1 cellular context compared by ENCODE assay signal in the genomic region with DNA sequence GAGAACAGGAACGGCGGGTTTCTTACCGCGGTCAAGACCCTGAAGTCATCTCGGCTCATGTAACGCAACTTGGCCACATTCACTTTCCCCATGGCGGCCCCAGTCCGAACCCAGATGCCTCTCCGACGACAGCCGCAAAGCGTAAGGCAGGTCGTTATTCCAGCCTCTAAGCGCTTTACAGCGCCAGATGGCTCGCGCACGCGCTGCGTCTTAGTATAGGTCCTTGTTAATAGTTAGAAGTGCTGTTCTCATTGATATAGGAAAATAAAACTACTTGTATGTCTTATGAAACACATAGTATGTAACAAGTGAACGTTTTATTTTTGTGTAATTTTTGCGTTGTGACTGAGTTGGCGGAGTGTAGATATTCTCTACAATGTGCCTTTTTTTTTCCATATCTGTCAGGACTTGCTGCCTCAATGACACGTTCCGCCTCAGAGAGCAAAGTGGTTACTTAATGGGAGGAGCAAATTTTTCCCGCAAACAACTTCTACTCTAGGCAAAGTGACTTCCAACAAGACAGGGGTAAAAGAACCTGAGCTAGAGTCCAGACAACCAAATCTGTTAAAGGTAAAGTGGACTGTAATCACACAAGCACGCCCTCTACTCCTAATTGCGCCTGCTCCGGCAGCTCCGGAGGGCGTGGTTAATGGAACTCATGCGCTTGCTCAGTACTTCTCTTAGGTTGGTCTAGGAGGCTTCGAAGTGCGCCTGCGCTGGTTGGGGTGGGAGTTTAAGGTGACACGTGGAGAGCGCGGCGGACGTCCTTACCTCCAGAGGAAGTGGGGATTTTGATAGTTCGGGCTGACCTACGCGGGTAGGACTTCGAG.
TF ChIP-seq lines count a peak whose summit lies in the region.

A gene (minus strand): TSS at position 148 of the 830 bp plus-strand sequence. CDS start 56 bp downstream, at position 92.

TF ChIP-seq in HepG2, 621 proteins besides CTCF, POLR2A, EP300 and RAD21 (continued from another document and continues in another):
- TF ChIP-seq, protein P1, sequence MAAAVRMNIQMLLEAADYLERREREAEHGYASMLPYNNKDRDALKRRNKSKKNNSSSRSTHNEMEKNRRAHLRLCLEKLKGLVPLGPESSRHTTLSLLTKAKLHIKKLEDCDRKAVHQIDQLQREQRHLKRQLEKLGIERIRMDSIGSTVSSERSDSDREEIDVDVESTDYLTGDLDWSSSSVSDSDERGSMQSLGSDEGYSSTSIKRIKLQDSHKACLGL (CRISPR knock-in tag; IDR thresholded peaks at IDR 0.05): peak; percentile 82; the same call in 1 of the 2 replicates
- TF ChIP-seq, protein P2, sequence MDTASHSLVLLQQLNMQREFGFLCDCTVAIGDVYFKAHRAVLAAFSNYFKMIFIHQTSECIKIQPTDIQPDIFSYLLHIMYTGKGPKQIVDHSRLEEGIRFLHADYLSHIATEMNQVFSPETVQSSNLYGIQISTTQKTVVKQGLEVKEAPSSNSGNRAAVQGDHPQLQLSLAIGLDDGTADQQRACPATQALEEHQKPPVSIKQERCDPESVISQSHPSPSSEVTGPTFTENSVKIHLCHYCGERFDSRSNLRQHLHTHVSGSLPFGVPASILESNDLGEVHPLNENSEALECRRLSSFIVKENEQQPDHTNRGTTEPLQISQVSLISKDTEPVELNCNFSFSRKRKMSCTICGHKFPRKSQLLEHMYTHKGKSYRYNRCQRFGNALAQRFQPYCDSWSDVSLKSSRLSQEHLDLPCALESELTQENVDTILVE (CRISPR knock-in tag; IDR thresholded peaks at IDR 0.05): peak; percentile 18; the same call in 1 of the 2 replicates
- TF ChIP-seq, protein P3, sequence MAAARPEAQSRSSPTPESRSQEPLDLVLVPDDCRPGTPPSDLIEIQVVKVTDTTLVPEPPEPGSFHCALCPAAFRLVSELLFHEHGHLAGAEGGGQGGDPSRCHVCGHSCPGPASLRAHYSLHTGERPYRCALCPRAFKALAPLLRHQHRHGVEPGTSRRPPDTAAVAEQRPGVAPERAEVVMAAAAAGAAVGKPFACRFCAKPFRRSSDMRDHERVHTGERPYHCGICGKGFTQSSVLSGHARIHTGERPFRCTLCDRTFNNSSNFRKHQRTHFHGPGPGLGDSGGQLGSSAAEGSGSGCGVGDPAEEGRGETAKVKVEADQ (CRISPR knock-in tag; IDR thresholded peaks at IDR 0.05; ENCODE audit: borderline replicate concordance): peak; percentile 28; the same call in 1 of the 2 replicates
- TF ChIP-seq KMT2B (CRISPR knock-in tag; IDR thresholded peaks at IDR 0.05): peak; percentile 59
- peak; percentile 44; the same call in 1 of the 2 replicates for TF ChIP-seq FOXC1 (CRISPR knock-in tag; IDR thresholded peaks at IDR 0.05; ENCODE audit: borderline replicate concordance)
- TF ChIP-seq, protein P4, sequence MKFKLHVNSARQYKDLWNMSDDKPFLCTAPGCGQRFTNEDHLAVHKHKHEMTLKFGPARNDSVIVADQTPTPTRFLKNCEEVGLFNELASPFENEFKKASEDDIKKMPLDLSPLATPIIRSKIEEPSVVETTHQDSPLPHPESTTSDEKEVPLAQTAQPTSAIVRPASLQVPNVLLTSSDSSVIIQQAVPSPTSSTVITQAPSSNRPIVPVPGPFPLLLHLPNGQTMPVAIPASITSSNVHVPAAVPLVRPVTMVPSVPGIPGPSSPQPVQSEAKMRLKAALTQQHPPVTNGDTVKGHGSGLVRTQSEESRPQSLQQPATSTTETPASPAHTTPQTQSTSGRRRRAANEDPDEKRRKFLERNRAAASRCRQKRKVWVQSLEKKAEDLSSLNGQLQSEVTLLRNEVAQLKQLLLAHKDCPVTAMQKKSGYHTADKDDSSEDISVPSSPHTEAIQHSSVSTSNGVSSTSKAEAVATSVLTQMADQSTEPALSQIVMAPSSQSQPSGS (CRISPR knock-in tag; IDR thresholded peaks at IDR 0.05): peak; percentile 59; the same call in 1 of the 2 replicates
- TF ChIP-seq, protein P5, sequence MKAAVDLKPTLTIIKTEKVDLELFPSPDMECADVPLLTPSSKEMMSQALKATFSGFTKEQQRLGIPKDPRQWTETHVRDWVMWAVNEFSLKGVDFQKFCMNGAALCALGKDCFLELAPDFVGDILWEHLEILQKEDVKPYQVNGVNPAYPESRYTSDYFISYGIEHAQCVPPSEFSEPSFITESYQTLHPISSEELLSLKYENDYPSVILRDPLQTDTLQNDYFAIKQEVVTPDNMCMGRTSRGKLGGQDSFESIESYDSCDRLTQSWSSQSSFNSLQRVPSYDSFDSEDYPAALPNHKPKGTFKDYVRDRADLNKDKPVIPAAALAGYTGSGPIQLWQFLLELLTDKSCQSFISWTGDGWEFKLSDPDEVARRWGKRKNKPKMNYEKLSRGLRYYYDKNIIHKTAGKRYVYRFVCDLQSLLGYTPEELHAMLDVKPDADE (CRISPR knock-in tag; IDR thresholded peaks at IDR 0.05): 0 out of 2 replicates have a peak, but pooled peaks have one; percentile 54
- peak; percentile 87 for TF ChIP-seq ZNF124 (CRISPR knock-in tag; IDR thresholded peaks at IDR 0.05)
- TF ChIP-seq, protein P6, sequence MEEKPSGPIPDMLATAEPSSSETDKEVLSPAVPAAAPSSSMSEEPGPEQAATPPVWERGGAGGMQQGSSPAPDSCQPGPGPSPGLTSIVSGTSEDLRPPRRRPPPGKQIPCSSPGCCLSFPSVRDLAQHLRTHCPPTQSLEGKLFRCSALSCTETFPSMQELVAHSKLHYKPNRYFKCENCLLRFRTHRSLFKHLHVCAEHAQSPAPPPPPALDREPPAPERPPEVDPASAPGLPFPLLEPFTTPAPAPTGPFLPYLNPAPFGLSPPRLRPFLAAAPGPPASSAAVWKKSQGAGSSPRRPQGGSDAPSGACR (CRISPR knock-in tag; IDR thresholded peaks at IDR 0.05): 0 out of 2 replicates have a peak, but pooled peaks have one; percentile 7
- peak; percentile 48; the same call in 1 of the 2 replicates for TF ChIP-seq MIXL1 (CRISPR knock-in tag; IDR thresholded peaks at IDR 0.05)
- TF ChIP-seq ZNF468 (CRISPR knock-in tag; IDR thresholded peaks at IDR 0.05): no peak
- TF ChIP-seq ZSCAN25 (CRISPR knock-in tag; IDR thresholded peaks at IDR 0.05): no peak
- peak; percentile 79; the same call in 1 of the 2 replicates for TF ChIP-seq KLF11 (CRISPR knock-in tag; IDR thresholded peaks at IDR 0.05)
- peak; percentile 72 for TF ChIP-seq PITX1 (CRISPR knock-in tag; IDR thresholded peaks at IDR 0.05)
- TF ChIP-seq ZNF850 (CRISPR knock-in tag; conservative IDR thresholded peaks at IDR 0.05): no peak
- 0 out of 2 replicates have a peak, but pooled peaks have one; percentile 33 for TF ChIP-seq SIX4 (CRISPR knock-in tag; IDR thresholded peaks at IDR 0.05)
- TF ChIP-seq, protein P7, sequence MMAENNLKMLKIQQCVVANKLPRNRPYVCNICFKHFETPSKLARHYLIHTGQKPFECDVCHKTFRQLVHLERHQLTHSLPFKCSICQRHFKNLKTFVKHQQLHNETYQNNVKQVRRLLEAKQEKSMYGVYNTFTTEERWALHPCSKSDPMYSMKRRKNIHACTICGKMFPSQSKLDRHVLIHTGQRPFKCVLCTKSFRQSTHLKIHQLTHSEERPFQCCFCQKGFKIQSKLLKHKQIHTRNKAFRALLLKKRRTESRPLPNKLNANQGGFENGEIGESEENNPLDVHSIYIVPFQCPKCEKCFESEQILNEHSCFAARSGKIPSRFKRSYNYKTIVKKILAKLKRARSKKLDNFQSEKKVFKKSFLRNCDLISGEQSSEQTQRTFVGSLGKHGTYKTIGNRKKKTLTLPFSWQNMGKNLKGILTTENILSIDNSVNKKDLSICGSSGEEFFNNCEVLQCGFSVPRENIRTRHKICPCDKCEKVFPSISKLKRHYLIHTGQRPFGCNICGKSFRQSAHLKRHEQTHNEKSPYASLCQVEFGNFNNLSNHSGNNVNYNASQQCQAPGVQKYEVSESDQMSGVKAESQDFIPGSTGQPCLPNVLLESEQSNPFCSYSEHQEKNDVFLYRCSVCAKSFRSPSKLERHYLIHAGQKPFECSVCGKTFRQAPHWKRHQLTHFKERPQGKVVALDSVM (CRISPR knock-in tag; IDR thresholded peaks at IDR 0.05): no peak
- peak; percentile 43; the same call in 1 of the 2 replicates for TF ChIP-seq PHF21A (CRISPR knock-in tag; IDR thresholded peaks at IDR 0.05)
- no peak for TF ChIP-seq ZNF619 (CRISPR knock-in tag; IDR thresholded peaks at IDR 0.05)
- peak; percentile 74; the same call in 1 of the 2 replicates for TF ChIP-seq TSC22D2 (CRISPR knock-in tag; IDR thresholded peaks at IDR 0.05; ENCODE audit: borderline replicate concordance)
- TF ChIP-seq ZNF572 (CRISPR knock-in tag; IDR thresholded peaks at IDR 0.05): no peak
- peak; percentile 57; the same call in 1 of the 2 replicates for TF ChIP-seq XBP1 (CRISPR knock-in tag; IDR thresholded peaks at IDR 0.05)
- peak; percentile 55 for TF ChIP-seq ZNF3 (CRISPR knock-in tag; IDR thresholded peaks at IDR 0.05)
- peak; percentile 81 for TF ChIP-seq HDAC2 (CRISPR knock-in tag; IDR thresholded peaks at IDR 0.05)
- peak; percentile 66; the same call in 1 of the 2 replicates for TF ChIP-seq GLI4 (CRISPR knock-in tag; IDR thresholded peaks at IDR 0.05; ENCODE audit: borderline replicate concordance)
- TF ChIP-seq MBNL3 (CRISPR knock-in tag; conservative IDR thresholded peaks at IDR 0.05): no peak
- TF ChIP-seq HCFC1 (IDR thresholded peaks at IDR 0.05; ENCODE audit: low read depth, low read length): no peak
- peak; percentile 79 for TF ChIP-seq KMT2A (CRISPR knock-in tag; IDR thresholded peaks at IDR 0.05)
- TF ChIP-seq, protein P8, sequence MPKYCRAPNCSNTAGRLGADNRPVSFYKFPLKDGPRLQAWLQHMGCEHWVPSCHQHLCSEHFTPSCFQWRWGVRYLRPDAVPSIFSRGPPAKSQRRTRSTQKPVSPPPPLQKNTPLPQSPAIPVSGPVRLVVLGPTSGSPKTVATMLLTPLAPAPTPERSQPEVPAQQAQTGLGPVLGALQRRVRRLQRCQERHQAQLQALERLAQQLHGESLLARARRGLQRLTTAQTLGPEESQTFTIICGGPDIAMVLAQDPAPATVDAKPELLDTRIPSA (CRISPR knock-in tag; IDR thresholded peaks at IDR 0.05; ENCODE audit: borderline replicate concordance): no peak
- TF ChIP-seq ONECUT2 (CRISPR knock-in tag; IDR thresholded peaks at IDR 0.05): peak; percentile 63; the same call in 1 of the 2 replicates
- TF ChIP-seq ZNF672 (CRISPR knock-in tag; IDR thresholded peaks at IDR 0.05): no peak
- no peak for TF ChIP-seq GTF2F1 (IDR thresholded peaks at IDR 0.05; ENCODE audit: low read length)
- TF ChIP-seq, protein P9, sequence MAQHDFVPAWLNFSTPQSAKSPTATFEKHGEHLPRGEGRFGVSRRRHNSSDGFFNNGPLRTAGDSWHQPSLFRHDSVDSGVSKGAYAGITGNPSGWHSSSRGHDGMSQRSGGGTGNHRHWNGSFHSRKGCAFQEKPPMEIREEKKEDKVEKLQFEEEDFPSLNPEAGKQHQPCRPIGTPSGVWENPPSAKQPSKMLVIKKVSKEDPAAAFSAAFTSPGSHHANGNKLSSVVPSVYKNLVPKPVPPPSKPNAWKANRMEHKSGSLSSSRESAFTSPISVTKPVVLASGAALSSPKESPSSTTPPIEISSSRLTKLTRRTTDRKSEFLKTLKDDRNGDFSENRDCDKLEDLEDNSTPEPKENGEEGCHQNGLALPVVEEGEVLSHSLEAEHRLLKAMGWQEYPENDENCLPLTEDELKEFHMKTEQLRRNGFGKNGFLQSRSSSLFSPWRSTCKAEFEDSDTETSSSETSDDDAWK (CRISPR knock-in tag; IDR thresholded peaks at IDR 0.05): no peak
- TF ChIP-seq, protein P10, sequence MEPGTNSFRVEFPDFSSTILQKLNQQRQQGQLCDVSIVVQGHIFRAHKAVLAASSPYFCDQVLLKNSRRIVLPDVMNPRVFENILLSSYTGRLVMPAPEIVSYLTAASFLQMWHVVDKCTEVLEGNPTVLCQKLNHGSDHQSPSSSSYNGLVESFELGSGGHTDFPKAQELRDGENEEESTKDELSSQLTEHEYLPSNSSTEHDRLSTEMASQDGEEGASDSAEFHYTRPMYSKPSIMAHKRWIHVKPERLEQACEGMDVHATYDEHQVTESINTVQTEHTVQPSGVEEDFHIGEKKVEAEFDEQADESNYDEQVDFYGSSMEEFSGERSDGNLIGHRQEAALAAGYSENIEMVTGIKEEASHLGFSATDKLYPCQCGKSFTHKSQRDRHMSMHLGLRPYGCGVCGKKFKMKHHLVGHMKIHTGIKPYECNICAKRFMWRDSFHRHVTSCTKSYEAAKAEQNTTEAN (CRISPR knock-in tag; conservative IDR thresholded peaks at IDR 0.05): peak; percentile 85
- no peak for TF ChIP-seq ZNF121 (CRISPR knock-in tag; IDR thresholded peaks at IDR 0.05)
- TF ChIP-seq ZSCAN30 (CRISPR knock-in tag; IDR thresholded peaks at IDR 0.05): 0 out of 2 replicates have a peak, but pooled peaks have one; percentile 63
- TF ChIP-seq NCOR1 (IDR thresholded peaks at IDR 0.05; ENCODE audit: borderline replicate concordance, low read length): no peak
- TF ChIP-seq, protein P11, sequence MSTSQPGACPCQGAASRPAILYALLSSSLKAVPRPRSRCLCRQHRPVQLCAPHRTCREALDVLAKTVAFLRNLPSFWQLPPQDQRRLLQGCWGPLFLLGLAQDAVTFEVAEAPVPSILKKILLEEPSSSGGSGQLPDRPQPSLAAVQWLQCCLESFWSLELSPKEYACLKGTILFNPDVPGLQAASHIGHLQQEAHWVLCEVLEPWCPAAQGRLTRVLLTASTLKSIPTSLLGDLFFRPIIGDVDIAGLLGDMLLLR (CRISPR knock-in tag; IDR thresholded peaks at IDR 0.05): peak; percentile 93
